ENCODE assay signal across 8 cellular contexts in the genomic region with DNA sequence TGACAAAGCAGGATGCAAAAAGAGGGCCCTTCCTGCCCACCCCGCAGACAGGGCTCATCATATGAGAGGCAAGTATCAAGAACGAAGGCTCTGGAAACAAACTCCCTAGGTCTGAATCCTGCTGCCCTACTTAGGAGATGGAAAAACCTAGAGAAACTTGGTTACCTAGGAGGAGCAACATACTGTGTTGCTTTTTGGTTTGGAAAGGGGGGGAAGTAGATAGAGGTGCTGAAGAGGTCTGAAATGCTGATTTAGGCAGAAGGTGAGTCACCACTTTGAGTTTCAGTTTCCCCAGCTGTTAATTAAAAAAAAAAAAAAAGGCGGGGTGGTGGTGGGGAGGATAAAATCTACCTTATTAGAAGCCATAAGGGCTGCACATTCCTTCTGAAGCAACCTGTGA. TPM values are rescaled to one million over a fixed set of nuclear protein-coding genes. Genes with fewer than 3 reads are reported as not detected.
A peak's percentile ranks its signal among the peaks of the same experiment; 100 is the strongest.
DNase-seq lines count a peak whose midpoint lies in the region; ATAC-seq, FAIRE-seq and TF ChIP-seq lines count a peak whose summit lies in the region.

No MANE protein-coding gene starts in this region.

- no peak for TF ChIP-seq POLR2A in GM12892 (IDR thresholded peaks at IDR 0.05; ENCODE audit: low read depth, low read length)

- H3K36me3 ChIP-seq in RWPE2 (ENCODE audit: low read depth), result peaks cover 24% of the 10 kb centered on the region

- H3K27me3 Mint-ChIP-seq in stimulated activated memory B cell treated with anti-CD40 and anti-IgM and Interleukin-4, amounts not matched to agents 10 μg/mL and 1 μg/mL and 100 μg/mL, for 72 hours, result no peaks in the 10 kb centered on the region

- H3K27ac ChIP-seq in RWPE2 (ENCODE audit: poor library complexity, severe bottlenecking), result peak overlapping the region; percentile 75

- no peak for FAIRE-seq in GM12892 (lab: Jason Lieb, UNC)

- H3K4me1 ChIP-seq in RWPE2 (ENCODE audit: insufficient read depth, poor library complexity, severe bottlenecking), result peaks cover 51% of the 10 kb centered on the region

- H3K9me3 Mint-ChIP-seq in stimulated activated memory B cell treated with anti-CD40 and anti-IgM and Interleukin-4, amounts not matched to agents 10 μg/mL and 1 μg/mL and 100 μg/mL, for 72 hours, result no peaks in the 10 kb centered on the region

- peaks cover 31% of the 10 kb centered on the region for H3K4me1 Mint-ChIP-seq in stimulated activated memory B cell treated with anti-CD40 and anti-IgM and Interleukin-4, amounts not matched to agents 10 μg/mL and 1 μg/mL and 100 μg/mL, for 72 hours

- peak overlapping the region; percentile 81 for H3K4me3 ChIP-seq in HFF-Myc (replicated peaks; ENCODE audit: low read depth, low read length)
- peak overlapping the region; percentile 96 for H3K4me3 ChIP-seq in RWPE2 (ENCODE audit: severe bottlenecking)
- peak overlapping the region; percentile 75 for H3K4me3 ChIP-seq in fibroblast of villous mesenchyme (ENCODE audit: low read depth, low read length)

- peak; percentile 42 for DNase-seq in GM12892 (ENCODE audit: insufficient read length)
- no peak for DNase-seq in HFF-Myc (ENCODE audit: extremely low read depth, low read depth)
- no peak for DNase-seq in RWPE2 (ENCODE audit: low spot score)
- peak; percentile 41 for DNase-seq in fibroblast of villous mesenchyme (ENCODE audit: low read depth)
- DNase-seq in SK-N-DZ (ENCODE audit: low spot score), result no peak
- no peak for DNase-seq in NCI-H510A treated with DMSO at 0.1 percent for 48 hours (lab: John Stamatoyannopoulos, UW)
- no peak for DNase-seq in NCI-H1105 treated with DMSO at 0.1 percent for 48 hours (lab: John Stamatoyannopoulos, UW)

- TF ChIP-seq CTCF in HFF-Myc (IDR thresholded peaks at IDR 0.05; ENCODE audit: low read depth, low read length, missing control alignments), result no peak
- no peak for TF ChIP-seq CTCF in RWPE2 (IDR thresholded peaks at IDR 0.05; ENCODE audit: poor library complexity, severe bottlenecking)
- no peak for TF ChIP-seq CTCF in fibroblast of villous mesenchyme (IDR thresholded peaks at IDR 0.05; ENCODE audit: insufficient read depth, low read depth, low read length)

- H3K27ac Mint-ChIP-seq in stimulated activated memory B cell treated with anti-CD40 and anti-IgM and Interleukin-4, amounts not matched to agents 10 μg/mL and 1 μg/mL and 100 μg/mL, for 72 hours, result peak overlapping the region; percentile 88

- H3K4me3 Mint-ChIP-seq in stimulated activated memory B cell treated with anti-CD40 and anti-IgM and Interleukin-4, amounts not matched to agents 10 μg/mL and 1 μg/mL and 100 μg/mL, for 72 hours, result peak overlapping the region; percentile 86

- H3K27me3 ChIP-seq in RWPE2 (ENCODE audit: insufficient read depth, poor library complexity, severe bottlenecking), result no peaks in the 10 kb centered on the region

- no peaks in the 10 kb centered on the region for H3K36me3 Mint-ChIP-seq in stimulated activated memory B cell treated with anti-CD40 and anti-IgM and Interleukin-4, amounts not matched to agents 10 μg/mL and 1 μg/mL and 100 μg/mL, for 72 hours

- ATAC-seq in RWPE2 (ENCODE audit: low read depth), result no peak
- peak; percentile 59 for ATAC-seq in stimulated activated memory B cell treated with anti-CD40 and anti-IgM and Interleukin-4, amounts not matched to agents 10 μg/mL and 1 μg/mL and 100 μg/mL, for 72 hours

- no peaks in the 10 kb centered on the region for H3K9me3 ChIP-seq in RWPE2 (ENCODE audit: severe bottlenecking)

RNA-seq across cellular contexts. Expression of a gene that starts 1.5 kb away (rescaled TPM):
- 19.8 TPM for polyA plus RNA-seq in GM12892 (2012; ENCODE audit: missing spikeins)
- 19.6 and 35.4 TPM in 2 replicates for total RNA-seq in fibroblast of villous mesenchyme
- polyA plus RNA-seq in SK-N-DZ (2014; cell fraction: cytosol; rRNA removed), result 14.8 and 24.1 TPM in 2 replicates
- polyA plus RNA-seq in SK-N-DZ (2014; cell fraction: nucleus; rRNA removed), result 9.7 and 14.6 TPM in 2 replicates

Comparison
In these comparisons a context has a peak if more than half of its experiments do, and no peak if none do; other contexts are left out.
1. DNase-seq: peak in GM12892 (single experiment) and fibroblast of villous mesenchyme (single experiment); none in HFF-Myc (single experiment), RWPE2 (single experiment), SK-N-DZ (single experiment), NCI-H510A treated with DMSO at 0.1 percent for 48 hours (single experiment) and NCI-H1105 treated with DMSO at 0.1 percent for 48 hours (single experiment).
2. Peak in every context shown above with its lines, with median percentiles within 50 percentile points of each other: H3K4me3 ChIP-seq.